In genomic region chr13:39039033-39039432, GRCh38 we compare ENCODE assay signal across 8 cellular contexts. TPM values are rescaled to one million over a fixed set of nuclear protein-coding genes. Genes with fewer than 3 reads are reported as not detected.
DNase-seq lines count a peak whose midpoint lies in the region; ATAC-seq and TF ChIP-seq lines count a peak whose summit lies in the region.

No MANE protein-coding gene starts in this region.

- TF ChIP-seq CTCF in cardiac muscle cell (IDR thresholded peaks at IDR 0.05; ENCODE audit: low read depth, low read length) (no peak), upper lobe of right lung (IDR thresholded peaks at IDR 0.05) (no peak)

- intact Hi-C loops in Right ventricle myocardium superior (cut with DNase I), result no loop called here
- intact Hi-C loops in upper lobe of right lung (cut with DNase I), result no loop called here

- DNase-seq in cardiac muscle cell (ENCODE audit: low read depth in 1 of 2, low spot score in 1 of 2) (no peak), Right ventricle myocardium superior (no peak), left kidney (ENCODE audit: low read depth, low spot score) (peak; percentile 5), upper lobe of right lung (no peak), NCI-H82 treated with DMSO at 0.1 percent for 48 hours (lab: John Stamatoyannopoulos, UW; ENCODE audit: unreplicated experiment) (no peak)
- no peak for DNase-seq in activated naive CD4-positive, alpha-beta T cell treated with anti-CD3 and anti-CD28 coated beads, Interleukin-2, amount 50 U/mL, for 72 hours (ENCODE audit: low spot score in 2 of 2)
- no peak for DNase-seq in stimulated activated CD4-positive, alpha-beta T cell treated with anti-CD3 and anti-CD28 coated beads, Interleukin-15, amount 100 ng/mL, for 24 hours

- ATAC-seq in Right ventricle myocardium superior (ENCODE audit: poor library complexity), result no peak
- ATAC-seq in activated naive CD4-positive, alpha-beta T cell treated with anti-CD3 and anti-CD28 coated beads, Interleukin-2, amount 50 U/mL, for 72 hours, result no peak
- ATAC-seq in upper lobe of right lung, result no peak
- ATAC-seq in GM18868 (IDR thresholded peaks at IDR 0.05; ENCODE audit: unreplicated experiment), result no peak

- H3K9me3 ChIP-seq in cardiac muscle cell (ENCODE audit: low read depth) (no peaks in the 10 kb centered on the region), upper lobe of right lung (no peaks in the 10 kb centered on the region)

- peaks cover 29 to 30% of the 10 kb centered on the region in 2 donors for H3K36me3 Mint-ChIP-seq in activated naive CD4-positive, alpha-beta T cell treated with anti-CD3 and anti-CD28 coated beads, Interleukin-2, amount 50 U/mL, for 72 hours

- H3K4me3 ChIP-seq in cardiac muscle cell (peak overlapping the region; percentile 69), upper lobe of right lung (peak overlapping the region; percentile 85)

- peaks cover 0 to 3% of the 10 kb centered on the region in 2 donors for H3K9me3 Mint-ChIP-seq in activated naive CD4-positive, alpha-beta T cell treated with anti-CD3 and anti-CD28 coated beads, Interleukin-2, amount 50 U/mL, for 72 hours

- H3K4me1 ChIP-seq in cardiac muscle cell (ENCODE audit: low read depth) (peaks cover 25% of the 10 kb centered on the region), upper lobe of right lung (peaks cover 34% of the 10 kb centered on the region)

- no peak overlapping the region for H3K27ac ChIP-seq in cardiac muscle cell
- peak overlapping the region; percentile 91 for H3K27ac ChIP-seq in upper lobe of right lung

- H3K27me3 ChIP-seq in cardiac muscle cell, result no peaks in the 10 kb centered on the region
- no peaks in the 10 kb centered on the region for H3K27me3 ChIP-seq in upper lobe of right lung

- H3K27ac Mint-ChIP-seq in activated naive CD4-positive, alpha-beta T cell treated with anti-CD3 and anti-CD28 coated beads, Interleukin-2, amount 50 U/mL, for 72 hours, result peak overlapping the region; percentile 95 to 96

- H3K36me3 ChIP-seq in cardiac muscle cell (peaks cover 3% of the 10 kb centered on the region), upper lobe of right lung (no peaks in the 10 kb centered on the region)

RNA-seq across cellular contexts. Expression of gene NHLRC3, which starts 0.8 kb away (rescaled TPM):
- 10.9 and 16.6 TPM in 2 replicates for total RNA-seq in cardiac muscle cell
- 13.1 and 15.0 TPM in 2 replicates for polyA plus RNA-seq in cardiac muscle cell
- total RNA-seq in Right ventricle myocardium superior, result 10.4 TPM
- total RNA-seq in activated naive CD4-positive, alpha-beta T cell treated with anti-CD3 and anti-CD28 coated beads, Interleukin-2, amount 50 U/mL, for 72 hours, result 10 to 100 TPM; 12.7 to 20.4 TPM
- total RNA-seq in upper lobe of right lung, result 28.8 TPM

RNA-seq across cellular contexts. Expression of gene PROSER1, which starts 1.1 kb away (rescaled TPM):
- total RNA-seq in cardiac muscle cell, result 10.7 and 14.0 TPM in 2 replicates
- 13.1 and 18.3 TPM in 2 replicates for polyA plus RNA-seq in cardiac muscle cell
- total RNA-seq in Right ventricle myocardium superior, result 13.2 TPM
- 10 to 100 TPM; 58.0 to 68.6 TPM for total RNA-seq in activated naive CD4-positive, alpha-beta T cell treated with anti-CD3 and anti-CD28 coated beads, Interleukin-2, amount 50 U/mL, for 72 hours
- 30.7 TPM for total RNA-seq in upper lobe of right lung

RNA-seq across cellular contexts. Expression of gene STOML3, which starts 48.4 kb away (rescaled TPM):
- total RNA-seq in cardiac muscle cell (not detected in 2 replicates), Right ventricle myocardium superior (not detected), upper lobe of right lung (not detected)
- polyA plus RNA-seq in cardiac muscle cell, result not detected in 2 replicates
- not detected for total RNA-seq in activated naive CD4-positive, alpha-beta T cell treated with anti-CD3 and anti-CD28 coated beads, Interleukin-2, amount 50 U/mL, for 72 hours
